ENCODE assay signal across 9 cellular contexts in genomic region chr19:40147693-40148347, GRCh38. TPM values are rescaled to one million over a fixed set of nuclear protein-coding genes. Genes with fewer than 3 reads are reported as not detected.
DNase-seq lines count a peak whose midpoint lies in the region; ATAC-seq, FAIRE-seq and TF ChIP-seq lines count a peak whose summit lies in the region.
"Had no signal": no experiment of that assay in that cellular context is flagged by ENCODE, and none has a peak within 500 bp of the region (broad histone marks: within the 10 kb centered on the region; RNA-seq: fewer than 3 reads in every experiment).

No MANE protein-coding gene starts in this region.

- H3K36me3 Mint-ChIP-seq in activated T-cell treated with anti-CD3 and anti-CD28 coated beads, Interleukin-2, amount 50 U/mL, for 4 hours (ENCODE audit: insufficient read depth): no peaks in the 10 kb centered on the region
- no peaks in the 10 kb centered on the region for H3K36me3 Mint-ChIP-seq in activated T-cell treated with anti-CD3 and anti-CD28 coated beads, Interleukin-2, amount 50 U/mL, for 24 hours (ENCODE audit: low read depth)

- peak; percentile 32 to 42 for ATAC-seq in activated T-cell treated with anti-CD3 and anti-CD28 coated beads, Interleukin-2, amount 50 U/mL, for 4 hours
- ATAC-seq in HG03139 (IDR thresholded peaks at IDR 0.05; ENCODE audit: unreplicated experiment): no peak

- no peaks in the 10 kb centered on the region for H3K36me3 ChIP-seq in suprapubic skin

- DNase-seq in activated T-cell treated with anti-CD3 and anti-CD28 coated beads, Interleukin-2, amount 50 U/mL, for 4 hours: no peak
- no peak for DNase-seq in activated T-cell treated with anti-CD3 and anti-CD28 coated beads, Interleukin-2, amount 50 U/mL, for 24 hours
- DNase-seq in SIG-M5 (lab: John Stamatoyannopoulos, UW) (peak; percentile 55), fibroblast of mammary gland (ENCODE audit: low read depth) (peak; percentile 80), suprapubic skin (ENCODE audit: low spot score in 2 of 2) (peak in 1 of 2 donors; percentile 61), D721Med (ENCODE audit: insufficient read length, low spot score) (no peak), NCI-H446 treated with DMSO at 0.1 percent for 48 hours (lab: John Stamatoyannopoulos, UW) (no peak)

- FAIRE-seq in D721Med (lab: Jason Lieb, UNC): no peak
- FAIRE-seq: endometrium had no signal

- no peaks in the 10 kb centered on the region for H3K27me3 ChIP-seq in suprapubic skin

- peak overlapping the region; percentile 61 for H3K4me3 ChIP-seq in fibroblast of mammary gland (ENCODE audit: control insufficient read depth, low read depth, low read length)
- H3K4me3 ChIP-seq in suprapubic skin: peak overlapping the region; percentile 40

- no peaks in the 10 kb centered on the region for H3K27me3 Mint-ChIP-seq in activated T-cell treated with anti-CD3 and anti-CD28 coated beads, Interleukin-2, amount 50 U/mL, for 4 hours (ENCODE audit: low read depth)
- no peaks in the 10 kb centered on the region for H3K27me3 Mint-ChIP-seq in activated T-cell treated with anti-CD3 and anti-CD28 coated beads, Interleukin-2, amount 50 U/mL, for 24 hours

- H3K4me1 ChIP-seq in suprapubic skin: peaks cover 14% of the 10 kb centered on the region

- peak overlapping the region; percentile 60 for H3K27ac ChIP-seq in suprapubic skin

- no peak overlapping the region for H3K4me3 Mint-ChIP-seq in activated T-cell treated with anti-CD3 and anti-CD28 coated beads, Interleukin-2, amount 50 U/mL, for 4 hours
- no peak overlapping the region for H3K4me3 Mint-ChIP-seq in activated T-cell treated with anti-CD3 and anti-CD28 coated beads, Interleukin-2, amount 50 U/mL, for 24 hours

- TF ChIP-seq CTCF in fibroblast of mammary gland (conservative IDR thresholded peaks at IDR 0.05; ENCODE audit: control insufficient read depth, insufficient read depth, low read depth, low read length) (no peak), suprapubic skin (IDR thresholded peaks at IDR 0.05) (no peak), D721Med (IDR thresholded peaks at IDR 0.05; ENCODE audit: insufficient read depth, missing control alignments) (no peak)

- peak in 1 of 2 donors; percentile 18 for TF ChIP-seq POLR2A in suprapubic skin (IDR thresholded peaks at IDR 0.05)

- 17% methylated on average over 9 of the region's 21 CpGs for WGBS in suprapubic skin

- no peak overlapping the region for H3K27ac Mint-ChIP-seq in activated T-cell treated with anti-CD3 and anti-CD28 coated beads, Interleukin-2, amount 50 U/mL, for 24 hours

- no peaks in the 10 kb centered on the region for H3K9me3 ChIP-seq in suprapubic skin

- no peaks in the 10 kb centered on the region for H3K9me3 Mint-ChIP-seq in activated T-cell treated with anti-CD3 and anti-CD28 coated beads, Interleukin-2, amount 50 U/mL, for 4 hours
- no peaks in the 10 kb centered on the region for H3K9me3 Mint-ChIP-seq in activated T-cell treated with anti-CD3 and anti-CD28 coated beads, Interleukin-2, amount 50 U/mL, for 24 hours

- no peak for TF ChIP-seq EP300 in suprapubic skin (IDR thresholded peaks at IDR 0.05)

- H3K4me1 Mint-ChIP-seq in activated T-cell treated with anti-CD3 and anti-CD28 coated beads, Interleukin-2, amount 50 U/mL, for 4 hours (ENCODE audit: low read depth): peaks cover 42% of the 10 kb centered on the region
- H3K4me1 Mint-ChIP-seq in activated T-cell treated with anti-CD3 and anti-CD28 coated beads, Interleukin-2, amount 50 U/mL, for 24 hours (ENCODE audit: low read depth): peaks cover 52% of the 10 kb centered on the region

RNA-seq across cellular contexts. Expression of gene MAP3K10, which starts 43.4 kb away (rescaled TPM):
- total RNA-seq in activated T-cell treated with anti-CD3 and anti-CD28 coated beads, Interleukin-2, amount 50 U/mL, for 4 hours: 10 to 100 TPM; 15.8 to 18.8 (median 16.4) TPM
- 10 to 100 TPM; 11.0 to 20.4 (median 17.1) TPM for total RNA-seq in suprapubic skin

RNA-seq across cellular contexts. Expression of gene ZNF780A, which starts 57.1 kb away (rescaled TPM):
- total RNA-seq in activated T-cell treated with anti-CD3 and anti-CD28 coated beads, Interleukin-2, amount 50 U/mL, for 4 hours: 10 to 100 TPM; 14.3 to 15.4 (median 14.4) TPM
- total RNA-seq in suprapubic skin: 10 to 100 TPM in 2 of 4 donors, 1 to 10 TPM in 2; 2.2 to 21.1 (median 7.8) TPM

Comparison
In these comparisons a context has a peak if more than half of its experiments do, and no peak if none do; other contexts are left out.
1. DNase-seq: peak in SIG-M5 (single experiment) and fibroblast of mammary gland (single experiment); none in activated T-cell treated with anti-CD3 and anti-CD28 coated beads, Interleukin-2, amount 50 U/mL, for 4 hours (single experiment), activated T-cell treated with anti-CD3 and anti-CD28 coated beads, Interleukin-2, amount 50 U/mL, for 24 hours (single experiment), D721Med (single experiment) and NCI-H446 treated with DMSO at 0.1 percent for 48 hours (single experiment).